Comparison of ENCODE assay signal across 22 cellular contexts in the genomic region with DNA sequence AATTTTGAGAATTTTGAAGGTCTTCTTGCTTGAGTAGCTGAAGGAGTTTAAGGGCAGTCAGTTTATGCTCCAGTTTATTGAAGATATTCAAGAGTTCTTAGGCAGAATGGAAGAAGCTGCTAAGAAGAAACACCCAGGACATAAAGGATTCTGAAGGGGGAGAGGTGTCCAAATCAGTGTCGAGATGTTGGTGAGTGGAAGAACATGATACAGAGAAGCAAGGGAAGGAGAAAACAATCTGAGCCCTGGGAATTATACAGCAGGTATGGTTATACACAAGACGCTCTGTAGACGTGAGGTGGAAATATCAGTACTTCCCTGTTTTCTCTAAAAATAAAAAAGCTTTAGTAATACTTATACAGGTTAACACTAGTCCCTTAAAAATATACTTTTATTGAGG.
DNase-seq lines count a peak whose midpoint lies in the region; ATAC-seq, FAIRE-seq and TF ChIP-seq lines count a peak whose summit lies in the region.
"Had no signal": no experiment of that assay in that cellular context is flagged by ENCODE, and none has a peak within 500 bp of the region (broad histone marks: within the 10 kb centered on the region; RNA-seq: fewer than 3 reads in every experiment).

No MANE protein-coding gene starts in this region.

- intact Hi-C loops in activated CD8-positive, alpha-beta T cell treated with anti-CD3 and anti-CD28 coated beads for 36 hours (cut with micrococcal nuclease), result no loop called here
- intact Hi-C loops in K562 (cut with micrococcal nuclease), result no loop called here

- H3K27ac Mint-ChIP-seq in activated CD8-positive, alpha-beta T cell treated with anti-CD3 and anti-CD28 coated beads for 36 hours, result peak overlapping the region; percentile 22
- no peak overlapping the region for H3K27ac Mint-ChIP-seq in activated CD8-positive, alpha-beta T cell treated with anti-CD3 and anti-CD28 coated beads, Interleukin-2, amount 10 ng/mL, durations not matched to agents 7 days and 5 days
- H3K27ac Mint-ChIP-seq in activated naive CD8-positive, alpha-beta T cell treated with anti-CD3 and anti-CD28 coated beads, Interleukin-2, amount 50 U/mL, for 24 hours, result no peak overlapping the region
- H3K27ac Mint-ChIP-seq: B cell; CD4-positive, CD25-positive, alpha-beta regulatory T cell; CD8-positive, alpha-beta T cell had no signal

- BruUV-seq in K562 (replicated peaks; lab: Mats Ljungman, UMichigan), result no TSS peak

- no peak for TF ChIP-seq RAD21 in K562 (CRISPR knock-in tag; conservative IDR thresholded peaks at IDR 0.05 in 1 of 2, IDR thresholded peaks at IDR 0.05 in 1 of 2)

- CTCF ChIA-PET in activated CD8-positive, alpha-beta T cell treated with anti-CD3 and anti-CD28 coated beads for 36 hours (lab: Charles Lee), result no interaction called here
- CTCF ChIA-PET in activated CD8-positive, alpha-beta T cell treated with anti-CD3 and anti-CD28 coated beads, Interleukin-2, amount 10 ng/mL, durations not matched to agents 7 days and 5 days (lab: Charles Lee), result no interaction called here
- CTCF ChIA-PET in K562 (lab: Yijun Ruan, JAX; ENCODE audit: low intra/inter-chr PET ratio), result no interaction called here

- ATAC-seq in activated CD8-positive, alpha-beta T cell treated with anti-CD3 and anti-CD28 coated beads for 36 hours, result no peak
- no peak for ATAC-seq in activated CD8-positive, alpha-beta T cell treated with anti-CD3 and anti-CD28 coated beads, Interleukin-2, amount 10 ng/mL, durations not matched to agents 7 days and 5 days
- ATAC-seq in K562, result no peak
- ATAC-seq in activated naive CD8-positive, alpha-beta T cell treated with anti-CD3 and anti-CD28 coated beads, Interleukin-2, amount 50 U/mL, for 24 hours, result no peak
- ATAC-seq: CD8-positive, alpha-beta T cell had no signal

- no peaks in the 10 kb centered on the region for H3K79me2 ChIP-seq in K562 (ENCODE audit: control insufficient read depth, insufficient read depth, low read length)

- H3K4me3 Mint-ChIP-seq in activated CD8-positive, alpha-beta T cell treated with anti-CD3 and anti-CD28 coated beads for 36 hours, result no peak overlapping the region
- no peak overlapping the region for H3K4me3 Mint-ChIP-seq in activated CD8-positive, alpha-beta T cell treated with anti-CD3 and anti-CD28 coated beads, Interleukin-2, amount 10 ng/mL, durations not matched to agents 7 days and 5 days
- H3K4me3 Mint-ChIP-seq in activated naive CD8-positive, alpha-beta T cell treated with anti-CD3 and anti-CD28 coated beads, Interleukin-2, amount 50 U/mL, for 24 hours, result no peak overlapping the region
- H3K4me3 Mint-ChIP-seq: B cell; CD4-positive, CD25-positive, alpha-beta regulatory T cell; CD8-positive, alpha-beta T cell had no signal

- WGBS in K562 (ENCODE audit: insufficient coverage, low coverage, missing lambda C conversion rate), result 0% methylated on average over 3 of the region's 3 CpGs

- in situ Hi-C loops in K562 (cut with MboI), result no loop called here

- TF ChIP-seq EP300 in K562 (IDR thresholded peaks at IDR 0.05; ENCODE audit: low read length), result no peak

- no peaks in the 10 kb centered on the region for H3K9me3 Mint-ChIP-seq in activated CD8-positive, alpha-beta T cell treated with anti-CD3 and anti-CD28 coated beads for 36 hours
- no peaks in the 10 kb centered on the region for H3K9me3 Mint-ChIP-seq in activated CD8-positive, alpha-beta T cell treated with anti-CD3 and anti-CD28 coated beads, Interleukin-2, amount 10 ng/mL, durations not matched to agents 7 days and 5 days (ENCODE audit: insufficient read depth)
- no peaks in the 10 kb centered on the region for H3K9me3 Mint-ChIP-seq in activated naive CD8-positive, alpha-beta T cell treated with anti-CD3 and anti-CD28 coated beads, Interleukin-2, amount 50 U/mL, for 24 hours
- H3K9me3 Mint-ChIP-seq: CD4-positive, CD25-positive, alpha-beta regulatory T cell; CD8-positive, alpha-beta T cell had no signal

- no peaks in the 10 kb centered on the region for H3K9me1 ChIP-seq in K562 (ENCODE audit: control insufficient read depth, insufficient read depth, low read length)

- POLR2A ChIA-PET in activated CD8-positive, alpha-beta T cell treated with anti-CD3 and anti-CD28 coated beads for 36 hours (lab: Charles Lee), result interaction anchor here (2.5 kb wide), 1 partner anchor 11 kb away, joined by 7 read pairs; no protein-coding TSS in a partner anchor
- POLR2A ChIA-PET in activated CD8-positive, alpha-beta T cell treated with anti-CD3 and anti-CD28 coated beads, Interleukin-2, amount 10 ng/mL, durations not matched to agents 7 days and 5 days (lab: Charles Lee), result no interaction called here
- POLR2A ChIA-PET in K562 (lab: Yijun Ruan, JAX), result no interaction called here

- H3K4me3 ChIP-seq in SK-N-MC (no peak overlapping the region), K562 (no peak overlapping the region)
- H3K4me3 ChIP-seq: BLaER1, GM23248 had no signal

- no peaks in the 10 kb centered on the region for H4K20me1 ChIP-seq in K562 (replicated peaks; ENCODE audit: control insufficient read depth, insufficient read depth, low read length)
- H4K20me1 ChIP-seq: BLaER1 had no signal

- peaks cover 19% of the 10 kb centered on the region for H3K36me3 Mint-ChIP-seq in activated CD8-positive, alpha-beta T cell treated with anti-CD3 and anti-CD28 coated beads for 36 hours (ENCODE audit: low read depth)
- peaks cover 11% of the 10 kb centered on the region for H3K36me3 Mint-ChIP-seq in activated CD8-positive, alpha-beta T cell treated with anti-CD3 and anti-CD28 coated beads, Interleukin-2, amount 10 ng/mL, durations not matched to agents 7 days and 5 days (ENCODE audit: low read depth)
- peaks cover 25% of the 10 kb centered on the region for H3K36me3 Mint-ChIP-seq in activated naive CD8-positive, alpha-beta T cell treated with anti-CD3 and anti-CD28 coated beads, Interleukin-2, amount 50 U/mL, for 24 hours (ENCODE audit: low read depth)

- peak overlapping the region; percentile 5; the same call in 1 of the 2 replicates for H3K27ac ChIP-seq in SK-N-MC
- H3K27ac ChIP-seq in K562 (ENCODE audit: extremely low read depth, low read depth, low read length), result no peak overlapping the region
- H3K27ac ChIP-seq: 22Rv1, BLaER1, C4-2B, GM23248 had no signal

- H3K36me3 ChIP-seq in SK-N-MC (ENCODE audit: insufficient read depth, low read length) (no peaks in the 10 kb centered on the region), K562 (ENCODE audit: control insufficient read depth, insufficient read depth, low read length) (no peaks in the 10 kb centered on the region)
- H3K36me3 ChIP-seq: BLaER1 had no signal

- H3K4me1 Mint-ChIP-seq in activated CD8-positive, alpha-beta T cell treated with anti-CD3 and anti-CD28 coated beads for 36 hours (ENCODE audit: low read depth), result peaks cover 6% of the 10 kb centered on the region
- H3K4me1 Mint-ChIP-seq in activated CD8-positive, alpha-beta T cell treated with anti-CD3 and anti-CD28 coated beads, Interleukin-2, amount 10 ng/mL, durations not matched to agents 7 days and 5 days (ENCODE audit: low read depth), result no peaks in the 10 kb centered on the region
- H3K4me1 Mint-ChIP-seq in activated naive CD8-positive, alpha-beta T cell treated with anti-CD3 and anti-CD28 coated beads, Interleukin-2, amount 50 U/mL, for 24 hours, result peaks cover 5% of the 10 kb centered on the region
- H3K4me1 Mint-ChIP-seq: B cell had no signal

- DNase-seq in activated CD8-positive, alpha-beta T cell treated with anti-CD3 and anti-CD28 coated beads for 36 hours, result no peak
- DNase-seq in activated CD8-positive, alpha-beta T cell treated with anti-CD3 and anti-CD28 coated beads, Interleukin-2, amount 10 ng/mL, durations not matched to agents 7 days and 5 days, result no peak
- DNase-seq in SK-N-MC (ENCODE audit: low read depth, low spot score) (no peak), K562 (ENCODE audit: extremely low read depth in 1 of 4, low spot score in 3 of 4) (no peak), SW480 (ENCODE audit: low spot score) (no peak), NCI-H1436 (lab: John Stamatoyannopoulos, UW) (no peak)
- DNase-seq in activated naive CD8-positive, alpha-beta T cell treated with anti-CD3 and anti-CD28 coated beads, Interleukin-2, amount 50 U/mL, for 24 hours, result no peak
- DNase-seq in stimulated activated CD8-positive, alpha-beta memory T cell treated with anti-CD3 and anti-CD28 coated beads, Interleukin-4, amount 100 ng/mL, for 48 hours, result no peak
- DNase-seq: Caco-2; CD4-positive, CD25-positive, alpha-beta regulatory T cell; CD8-positive, alpha-beta T cell; DND-41; GM23248; H7; HCEC 1CT had no signal

- H3K4me1 ChIP-seq in K562 (replicated peaks in 1 of 2; ENCODE audit: control insufficient read depth in 2 of 2, insufficient read depth in 2 of 2, low read length in 2 of 2), result no peaks in the 10 kb centered on the region
- H3K4me1 ChIP-seq: BLaER1, Caco-2 had no signal

- H3K9ac ChIP-seq in SK-N-MC (ENCODE audit: insufficient read length) (no peak overlapping the region), K562 (ENCODE audit: insufficient read depth in 1 of 2, low read depth in 2 of 2, low read length in 2 of 2) (no peak overlapping the region)
- H3K9ac ChIP-seq: BLaER1, GM23248 had no signal

- H3K27me3 Mint-ChIP-seq in activated CD8-positive, alpha-beta T cell treated with anti-CD3 and anti-CD28 coated beads for 36 hours, result no peaks in the 10 kb centered on the region
- H3K27me3 Mint-ChIP-seq in activated CD8-positive, alpha-beta T cell treated with anti-CD3 and anti-CD28 coated beads, Interleukin-2, amount 10 ng/mL, durations not matched to agents 7 days and 5 days (ENCODE audit: low read depth), result no peaks in the 10 kb centered on the region
- no peaks in the 10 kb centered on the region for H3K27me3 Mint-ChIP-seq in activated naive CD8-positive, alpha-beta T cell treated with anti-CD3 and anti-CD28 coated beads, Interleukin-2, amount 50 U/mL, for 24 hours
- H3K27me3 Mint-ChIP-seq: B cell; CD4-positive, CD25-positive, alpha-beta regulatory T cell had no signal

- no peak overlapping the region for H2AFZ ChIP-seq in K562 (ENCODE audit: low read depth, low read length)
- H2AFZ ChIP-seq: GM23248 had no signal

- no peaks in the 10 kb centered on the region for H3K9me3 ChIP-seq in SK-N-MC (ENCODE audit: low read depth, low read length)
- H3K9me3 ChIP-seq in K562 (replicated peaks; ENCODE audit: control insufficient read depth, insufficient read depth, low read depth, low read length), result no peaks in the 10 kb centered on the region
- H3K9me3 ChIP-seq: BLaER1, Caco-2 had no signal

- no peak overlapping the region for H3K4me2 ChIP-seq in K562 (ENCODE audit: insufficient read depth, low read length)
- H3K4me2 ChIP-seq: BLaER1 had no signal

- peaks cover 4 to 6% of the 10 kb centered on the region in 2 experiments for H3K27me3 ChIP-seq in K562 (ENCODE audit: control insufficient read depth in 2 of 2, insufficient read depth in 2 of 2, low read length in 2 of 2)
- H3K27me3 ChIP-seq: BLaER1 had no signal

- no peak for TF ChIP-seq POLR2A in K562 (conservative IDR thresholded peaks at IDR 0.05)

- no peak for FAIRE-seq in K562 (lab: Jason Lieb, UNC)
- FAIRE-seq: A204.1, G401.6, GM19239 had no signal

- TF ChIP-seq CTCF in activated CD8-positive, alpha-beta T cell treated with anti-CD3 and anti-CD28 coated beads for 36 hours (IDR thresholded peaks at IDR 0.05), result no peak
- no peak for TF ChIP-seq CTCF in K562 (IDR thresholded peaks at IDR 0.05 in 2 of 3, conservative IDR thresholded peaks at IDR 0.05 in 1 of 3; ENCODE audit: insufficient read depth in 2 of 3, low read depth in 1 of 3, low read length in 3 of 3)

TF ChIP-seq in K562, 482 proteins besides CTCF, POLR2A, EP300 and RAD21 (continues in another document):
- TF ChIP-seq ZFX (CRISPR knock-in tag; IDR thresholded peaks at IDR 0.05), result 0 out of 2 replicates have a peak, but pooled peaks have one; percentile 15
